8 cellular contexts compared by ENCODE assay signal in genomic region chr7:130069179-130069977, GRCh38. TPM values are rescaled to one million over a fixed set of nuclear protein-coding genes. Genes with fewer than 3 reads are reported as not detected.
DNase-seq lines count a peak whose midpoint lies in the region; ATAC-seq and TF ChIP-seq lines count a peak whose summit lies in the region.

No MANE protein-coding gene starts in this region.

- intact Hi-C loops in esophagus muscularis mucosa (cut with DNase I), result no loop called here

- H2AFZ ChIP-seq in GM23338, result peak overlapping the region; percentile 72

- H3K4me3 ChIP-seq in GM23338, result peak overlapping the region; percentile 91
- peak overlapping the region; percentile 81 to 99 (median 88) for H3K4me3 ChIP-seq in Peyer's patch
- H3K4me3 ChIP-seq in esophagus muscularis mucosa, result peak overlapping the region; percentile 76 to 99 (median 98)
- H3K4me3 ChIP-seq in retinal pigment epithelial cell (ENCODE audit: low read length), result peak overlapping the region; percentile 68

- peak overlapping the region; percentile 92 for H3K27ac Mint-ChIP-seq in GM23338

- no peaks in the 10 kb centered on the region; the same call in 1 of the 2 replicates for H4K20me1 ChIP-seq in GM23338 (replicated peaks; ENCODE audit: insufficient read depth)

- peak overlapping the region; percentile 96 for H3K4me3 Mint-ChIP-seq in GM23338

- H3K79me2 ChIP-seq in GM23338 (replicated peaks; ENCODE audit: insufficient read depth), result peaks cover 34% of the 10 kb centered on the region

- ATAC-seq in GM23338 (no peak), omental fat pad (ENCODE audit: low FRiP score) (no peak), HG03432 (IDR thresholded peaks at IDR 0.05; ENCODE audit: unreplicated experiment) (no peak)

- no peak for DNase-seq in GM23338 (ENCODE audit: low spot score)
- no peak for DNase-seq in Peyer's patch
- DNase-seq in esophagus muscularis mucosa (ENCODE audit: extremely low spot score), result no peak
- DNase-seq in retinal pigment epithelial cell (ENCODE audit: low read depth), result no peak
- DNase-seq in omental fat pad (ENCODE audit: low spot score), result no peak
- no peak for DNase-seq in kidney tubule cell (ENCODE audit: low spot score)
- DNase-seq in stimulated activated naive CD4-positive, alpha-beta T cell (lab: John Stamatoyannopoulos, UW), result no peak

- TF ChIP-seq CTCF in GM23338 (conservative IDR thresholded peaks at IDR 0.05; ENCODE audit: low read depth in 2 of 2) (no peak), Peyer's patch (IDR thresholded peaks at IDR 0.05) (no peak), esophagus muscularis mucosa (IDR thresholded peaks at IDR 0.05) (no peak), retinal pigment epithelial cell (conservative IDR thresholded peaks at IDR 0.05; ENCODE audit: low read depth, low read length) (no peak), omental fat pad (IDR thresholded peaks at IDR 0.05) (no peak)

- TF ChIP-seq POLR2A in Peyer's patch (IDR thresholded peaks at IDR 0.05) (no peak), esophagus muscularis mucosa (IDR thresholded peaks at IDR 0.05; ENCODE audit: low read depth) (no peak)

- H3K36me3 ChIP-seq in GM23338 (ENCODE audit: insufficient read depth) (no peaks in the 10 kb centered on the region), Peyer's patch (no peaks in the 10 kb centered on the region), esophagus muscularis mucosa (no peaks in the 10 kb centered on the region)

- no peaks in the 10 kb centered on the region for H3K27me3 ChIP-seq in GM23338 (ENCODE audit: insufficient read depth)
- no peaks in the 10 kb centered on the region for H3K27me3 ChIP-seq in Peyer's patch
- peaks cover 0 to 7% (median 0%) of the 10 kb centered on the region in 4 donors for H3K27me3 ChIP-seq in esophagus muscularis mucosa

- no peaks in the 10 kb centered on the region for H3K27me3 Mint-ChIP-seq in GM23338 (ENCODE audit: insufficient read depth, low read depth, poor library complexity)

- no peaks in the 10 kb centered on the region for H3K36me3 Mint-ChIP-seq in GM23338 (ENCODE audit: low read depth)

- H3K9me2 ChIP-seq in GM23338 (ENCODE audit: insufficient read depth), result no peaks in the 10 kb centered on the region

- no peak for TF ChIP-seq EP300 in esophagus muscularis mucosa (IDR thresholded peaks at IDR 0.05)

- H3K27ac ChIP-seq in GM23338 (ENCODE audit: low read depth) (peak overlapping the region; percentile 57), Peyer's patch (peak overlapping the region; percentile 82 to 87 (median 84)), esophagus muscularis mucosa (replicated peaks in 1 of 4) (peak overlapping the region; percentile 85 to 91 (median 89))

- no peaks in the 10 kb centered on the region for H3K9me3 Mint-ChIP-seq in GM23338

- H3K4me1 Mint-ChIP-seq in GM23338, result peaks cover 19% of the 10 kb centered on the region

- no peaks in the 10 kb centered on the region for H3F3A ChIP-seq in GM23338 (replicated peaks; ENCODE audit: low read depth)

- H3K4me1 ChIP-seq in GM23338 (ENCODE audit: insufficient read depth) (peaks cover 13% of the 10 kb centered on the region), Peyer's patch (peaks cover 0 to 23% (median 7%) of the 10 kb centered on the region in 4 donors), esophagus muscularis mucosa (peaks cover 20 to 39% (median 34%) of the 10 kb centered on the region in 4 donors)

- H3K9me3 ChIP-seq in Peyer's patch (no peaks in the 10 kb centered on the region), esophagus muscularis mucosa (no peaks in the 10 kb centered on the region)

- H3K4me2 ChIP-seq in GM23338, result peak overlapping the region; percentile 71

- 71% methylated on average over 7 of the region's 7 CpGs for WGBS in esophagus muscularis mucosa

TF ChIP-seq in GM23338, 12 proteins besides CTCF, POLR2A, EP300 and RAD21 (continues in another document):
- no peak for TF ChIP-seq NANOG (IDR thresholded peaks at IDR 0.05; ENCODE audit: borderline replicate concordance)
- no peak for TF ChIP-seq ZNF331 (CRISPR knock-in tag; IDR thresholded peaks at IDR 0.05; ENCODE audit: low read depth)
- TF ChIP-seq STAT1 (IDR thresholded peaks at IDR 0.05; ENCODE audit: unreplicated experiment), result no peak
- no peak for TF ChIP-seq CREB1 (CRISPR knock-in tag; IDR thresholded peaks at IDR 0.05; ENCODE audit: low read depth)
- TF ChIP-seq, protein P1, sequence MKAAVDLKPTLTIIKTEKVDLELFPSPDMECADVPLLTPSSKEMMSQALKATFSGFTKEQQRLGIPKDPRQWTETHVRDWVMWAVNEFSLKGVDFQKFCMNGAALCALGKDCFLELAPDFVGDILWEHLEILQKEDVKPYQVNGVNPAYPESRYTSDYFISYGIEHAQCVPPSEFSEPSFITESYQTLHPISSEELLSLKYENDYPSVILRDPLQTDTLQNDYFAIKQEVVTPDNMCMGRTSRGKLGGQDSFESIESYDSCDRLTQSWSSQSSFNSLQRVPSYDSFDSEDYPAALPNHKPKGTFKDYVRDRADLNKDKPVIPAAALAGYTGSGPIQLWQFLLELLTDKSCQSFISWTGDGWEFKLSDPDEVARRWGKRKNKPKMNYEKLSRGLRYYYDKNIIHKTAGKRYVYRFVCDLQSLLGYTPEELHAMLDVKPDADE (IDR thresholded peaks at IDR 0.05), result no peak
- TF ChIP-seq POLR2AphosphoS5 (IDR thresholded peaks at IDR 0.05; ENCODE audit: low read depth), result no peak
- TF ChIP-seq EZH2 (IDR thresholded peaks at IDR 0.05; ENCODE audit: low read depth, unreplicated experiment), result no peak
- no peak for TF ChIP-seq JUNB (IDR thresholded peaks at IDR 0.05; ENCODE audit: unreplicated experiment)
- TF ChIP-seq REST (IDR thresholded peaks at IDR 0.05; ENCODE audit: unreplicated experiment), result no peak
- TF ChIP-seq EZH2phosphoT487 (IDR thresholded peaks at IDR 0.05; ENCODE audit: unreplicated experiment), result no peak
- TF ChIP-seq ZNF114 (CRISPR knock-in tag; IDR thresholded peaks at IDR 0.05), result no peak

RNA-seq across cellular contexts. Expression of gene KLHDC10, which starts 1.0 kb away (rescaled TPM):
- 14.7 and 14.8 TPM in 2 replicates for total RNA-seq in GM23338 (2014; rRNA removed; shearing (Covaris generic))
- polyA plus RNA-seq in GM23338 (2016; fragmentation: Nextera tagmentation; extraction: Ambion mirVana), result 5.1 and 5.5 TPM in 2 replicates
- 10 to 100 TPM; 16.5 to 25.0 (median 20.1) TPM for total RNA-seq in Peyer's patch
- total RNA-seq in esophagus muscularis mucosa, result 10 to 100 TPM; 19.1 to 23.6 (median 19.9) TPM
- total RNA-seq in omental fat pad, result 10 to 100 TPM; 20.0 to 25.9 (median 23.8) TPM

RNA-seq across cellular contexts. Expression of gene ZC3HC1, which starts 18.2 kb away (rescaled TPM):
- 31.0 and 35.1 TPM in 2 replicates for total RNA-seq in GM23338 (2014; rRNA removed; shearing (Covaris generic))
- polyA plus RNA-seq in GM23338 (2016; fragmentation: Nextera tagmentation; extraction: Ambion mirVana), result 24.6 and 31.0 TPM in 2 replicates
- total RNA-seq in Peyer's patch (10 to 100 TPM in 2 of 4 donors, 1 to 10 TPM in 2; 3.8 to 11.9 (median 8.1) TPM), esophagus muscularis mucosa (10 to 100 TPM in 2 of 4 donors, 1 to 10 TPM in 2; 9.1 to 17.9 (median 10.5) TPM), omental fat pad (10 to 100 TPM in 1 of 4 donors, 1 to 10 TPM in 3; 6.7 to 10.0 (median 8.6) TPM)
